In the genomic region with DNA sequence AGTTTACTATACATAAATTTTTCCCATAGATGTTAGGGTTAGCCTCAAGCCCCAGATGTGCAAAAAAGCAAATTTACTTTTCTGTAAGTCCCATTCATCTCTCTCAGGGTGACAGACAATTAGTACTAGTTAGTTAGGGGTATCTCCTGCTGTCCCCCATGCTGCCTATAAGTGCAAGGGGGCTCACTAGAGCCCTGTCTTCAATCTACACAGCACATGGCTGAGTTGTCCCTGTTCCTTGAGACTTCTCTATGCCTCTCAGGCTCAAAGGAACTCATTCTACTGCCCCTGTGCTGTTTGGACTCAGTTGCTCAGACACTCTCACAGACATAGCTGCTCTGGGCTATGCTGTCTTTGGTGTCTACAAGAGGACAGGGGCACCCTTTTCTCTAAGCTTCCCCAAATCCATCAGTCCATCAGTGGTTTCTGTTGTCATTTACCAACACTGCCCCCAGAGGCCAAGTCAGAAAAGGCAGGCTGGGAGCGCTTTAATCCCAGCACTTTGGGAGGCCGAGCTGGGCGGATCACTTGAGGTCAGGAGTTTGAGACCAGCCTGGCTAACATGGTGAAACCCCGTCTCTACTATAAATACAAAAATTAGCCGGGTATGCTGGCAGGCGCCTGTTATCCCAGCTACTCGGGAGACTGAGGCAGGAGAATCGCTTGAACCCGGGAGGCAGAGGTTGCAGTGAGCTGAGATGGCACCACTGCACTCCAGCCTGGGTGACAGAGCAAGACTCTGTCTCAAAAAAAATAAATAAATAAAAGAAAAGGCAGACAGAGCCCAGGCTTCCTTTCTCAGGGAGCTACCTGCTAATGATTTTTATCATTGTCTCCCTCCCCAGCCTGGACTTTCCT, we compare ENCODE assay signal across 8 cellular contexts. TPM values are rescaled to one million over a fixed set of nuclear protein-coding genes. Genes with fewer than 3 reads are reported as not detected.
A peak's percentile ranks its signal among the peaks of the same experiment; 100 is the strongest.
DNase-seq lines count a peak whose midpoint lies in the region; ATAC-seq and TF ChIP-seq lines count a peak whose summit lies in the region.

No MANE protein-coding gene starts in this region.

- no peak overlapping the region for H3K27ac ChIP-seq in esophagus muscularis mucosa (replicated peaks in 1 of 4)
- no peak overlapping the region for H3K27ac ChIP-seq in ovary

- TF ChIP-seq EP300 in esophagus muscularis mucosa (IDR thresholded peaks at IDR 0.05) = no peak
- TF ChIP-seq EP300 in ovary (IDR thresholded peaks at IDR 0.05) = no peak

- no peaks in the 10 kb centered on the region for H3F3A ChIP-seq in Loucy (ENCODE audit: low read depth)

- H3K79me2 ChIP-seq in Loucy (ENCODE audit: insufficient read depth, low read length) = no peaks in the 10 kb centered on the region

- DNase-seq in AG10803 (ENCODE audit: low read depth) = peak; percentile 17
- DNase-seq in activated CD4-positive, alpha-beta T cell treated with anti-CD3 and anti-CD28 coated beads, Interleukin-2, amount 50 U/mL, for 24 hours (ENCODE audit: low read depth in 1 of 2, low spot score in 1 of 2) = peak; percentile 0 to 7
- DNase-seq in esophagus muscularis mucosa (ENCODE audit: extremely low spot score) = no peak
- peak in 4 of 5 donors; percentile 19 to 47 (median 30) for DNase-seq in ovary
- DNase-seq in NCI-H2029 (lab: John Stamatoyannopoulos, UW) = no peak

- no peaks in the 10 kb centered on the region for H4K20me1 ChIP-seq in Loucy (ENCODE audit: insufficient read depth, low read length, poor library complexity, severe bottlenecking)

- H3K27me3 ChIP-seq in Loucy (ENCODE audit: insufficient read depth, low read length, poor library complexity, severe bottlenecking) (no peaks in the 10 kb centered on the region), esophagus muscularis mucosa (no peaks in the 10 kb centered on the region), ovary (no peaks in the 10 kb centered on the region)

- intact Hi-C loops in esophagus muscularis mucosa (cut with DNase I) (no loop called here), ovary (cut with DNase I) (no loop called here)

- no peak overlapping the region for H3K9ac ChIP-seq in Loucy (ENCODE audit: low read depth, low read length, poor library complexity, severe bottlenecking)

- peak; percentile 64 for TF ChIP-seq CTCF in AG10803 (conservative IDR thresholded peaks at IDR 0.05; ENCODE audit: low read length)
- TF ChIP-seq CTCF in Loucy (conservative IDR thresholded peaks at IDR 0.05; ENCODE audit: low read length) = peak; percentile 69
- peak; percentile 29 to 65 (median 44) for TF ChIP-seq CTCF in esophagus muscularis mucosa (IDR thresholded peaks at IDR 0.05)
- no peak for TF ChIP-seq CTCF in ovary (IDR thresholded peaks at IDR 0.05)

- 70% methylated on average over 8 of the region's 9 CpGs for WGBS in esophagus muscularis mucosa
- 51 to 60% (median 58%) methylated on average over 9 of the region's 9 CpGs for WGBS in ovary, 3 donors

- H3K36me3 ChIP-seq in Loucy (ENCODE audit: insufficient read depth, low read length) = no peaks in the 10 kb centered on the region
- no peaks in the 10 kb centered on the region for H3K36me3 ChIP-seq in esophagus muscularis mucosa
- H3K36me3 ChIP-seq in ovary = no peaks in the 10 kb centered on the region

- no peak overlapping the region for H3K4me2 ChIP-seq in Loucy (ENCODE audit: low read depth, low read length, poor library complexity, severe bottlenecking)

- no peaks in the 10 kb centered on the region for H3K9me2 ChIP-seq in Loucy (replicated peaks; ENCODE audit: low read depth, low read length)

- H3K9me3 ChIP-seq in Loucy (ENCODE audit: insufficient read depth, low read depth, low read length) = no peaks in the 10 kb centered on the region
- H3K9me3 ChIP-seq in esophagus muscularis mucosa = no peaks in the 10 kb centered on the region
- no peaks in the 10 kb centered on the region for H3K9me3 ChIP-seq in ovary

- H2AFZ ChIP-seq in Loucy (ENCODE audit: low read length) = peak overlapping the region; percentile 91

- ATAC-seq in GM18909 (IDR thresholded peaks at IDR 0.05; ENCODE audit: poor library complexity, unreplicated experiment) (peak; percentile 66), GM21723 (IDR thresholded peaks at IDR 0.05; ENCODE audit: unreplicated experiment) (no peak)

- no peak overlapping the region for H3K4me3 ChIP-seq in AG10803 (ENCODE audit: low read length)
- no peak overlapping the region for H3K4me3 ChIP-seq in Loucy (ENCODE audit: low read length, poor library complexity, severe bottlenecking)
- no peak overlapping the region for H3K4me3 ChIP-seq in esophagus muscularis mucosa
- no peak overlapping the region for H3K4me3 ChIP-seq in ovary

- TF ChIP-seq POLR2A in esophagus muscularis mucosa (IDR thresholded peaks at IDR 0.05; ENCODE audit: low read depth) = no peak
- TF ChIP-seq POLR2A in ovary (IDR thresholded peaks at IDR 0.05) = no peak

- H3K4me1 ChIP-seq in Loucy (ENCODE audit: insufficient read depth, low read length, poor library complexity, severe bottlenecking) = no peaks in the 10 kb centered on the region
- no peaks in the 10 kb centered on the region for H3K4me1 ChIP-seq in esophagus muscularis mucosa
- no peaks in the 10 kb centered on the region for H3K4me1 ChIP-seq in ovary (ENCODE audit: insufficient read depth)

RNA-seq across cellular contexts. Expression of gene PRTG, which starts 31.4 kb away (rescaled TPM):
- total RNA-seq in esophagus muscularis mucosa (1 to 10 TPM in 3 of 4 donors, under 1 TPM in 1; 0.42 to 1.9 (median 1.8) TPM), ovary (1 to 10 TPM; 3.3 to 9.4 (median 6.7) TPM)
- polyA plus RNA-seq in ovary = 1 to 10 TPM; 1.2 to 2.5 TPM

Comparison
In these comparisons a context has a peak if more than half of its experiments do, and no peak if none do; other contexts are left out.
1. DNase-seq: peak in AG10803 (single experiment), activated CD4-positive, alpha-beta T cell treated with anti-CD3 and anti-CD28 coated beads, Interleukin-2, amount 50 U/mL, for 24 hours (2 of 2) and ovary (4 of 5); none in esophagus muscularis mucosa (single experiment) and NCI-H2029 (single experiment).
2. CTCF ChIP-seq: peak in AG10803 (single experiment), Loucy (single experiment) and esophagus muscularis mucosa (3 of 3); none in ovary (0 of 3).